In genomic region chr2:5287558-5288334, GRCh38 we compare ENCODE assay signal across 28 cellular contexts.
"Had no signal": no experiment of that assay in that cellular context is flagged by ENCODE, and none has a peak within 500 bp of the region (broad histone marks: within the 10 kb centered on the region; RNA-seq: fewer than 3 reads in every experiment).

No MANE protein-coding gene starts in this region.

- FAIRE-seq: endothelial cell of umbilical vein had no signal

- H3K9ac ChIP-seq: parathyroid adenoma had no signal

- H3K4me1 ChIP-seq: colonic mucosa, parathyroid adenoma, prostate gland, right lobe of liver, spleen, testis, transverse colon had no signal

- H3K27me3 Mint-ChIP-seq: stimulated activated memory B cell treated with anti-CD40 and anti-IgM and Interleukin-4, amounts not matched to agents 10 μg/mL and 1 μg/mL and 100 μg/mL, for 72 hours; stimulated activated naive CD8-positive, alpha-beta T cell treated with anti-CD3 and anti-CD28 coated beads, Interleukin-15, Interleukin-2, amounts not matched to agents 100 ng/mL and 50 ng/mL, for 24 hours had no signal

- H3K36me3 Mint-ChIP-seq: natural killer cell; stimulated activated memory B cell treated with anti-CD40 and anti-IgM and Interleukin-4, amounts not matched to agents 10 μg/mL and 1 μg/mL and 100 μg/mL, for 72 hours had no signal

- DNase-seq: colonic mucosa; dermis blood vessel endothelial cell; effector CD4-positive, alpha-beta T cell; endodermal cell; erythroblast; foreskin melanocyte; head of caudate nucleus; hippocampal formation; left ventricle myocardium superior; mesendoderm; natural killer cell; occipital lobe; retina; right lobe of liver; spleen; stimulated activated CD4-positive, alpha-beta T cell treated with anti-CD3 and anti-CD28 coated beads, Interleukin-15, amount 100 ng/mL, for 24 hours; stimulated activated CD4-positive, alpha-beta T cell treated with anti-CD3 and anti-CD28 coated beads, Interleukin-1b, Interleukin-23, amount 100 ng/mL, for 48 hours; stimulated activated CD4-positive, alpha-beta T cell treated with anti-CD3 and anti-CD28 coated beads, Interleukin-4, amount 100 ng/mL, for 24 hours; testis; transverse colon had no signal

- H3K4me1 Mint-ChIP-seq: natural killer cell; stimulated activated memory B cell treated with anti-CD40 and anti-IgM and Interleukin-4, amounts not matched to agents 10 μg/mL and 1 μg/mL and 100 μg/mL, for 72 hours had no signal

- H3K27ac Mint-ChIP-seq: endodermal cell; natural killer cell; stimulated activated memory B cell treated with anti-CD40 and anti-IgM and Interleukin-4, amounts not matched to agents 10 μg/mL and 1 μg/mL and 100 μg/mL, for 72 hours; stimulated activated naive CD8-positive, alpha-beta T cell treated with anti-CD3 and anti-CD28 coated beads, Interleukin-15, Interleukin-2, amounts not matched to agents 100 ng/mL and 50 ng/mL, for 24 hours had no signal

- H3K9me3 Mint-ChIP-seq: endodermal cell; neural crest cell; stimulated activated memory B cell treated with anti-CD40 and anti-IgM and Interleukin-4, amounts not matched to agents 10 μg/mL and 1 μg/mL and 100 μg/mL, for 72 hours; stimulated activated naive CD8-positive, alpha-beta T cell treated with anti-CD3 and anti-CD28 coated beads, Interleukin-15, Interleukin-2, amounts not matched to agents 100 ng/mL and 50 ng/mL, for 24 hours had no signal

- H3K4me3 Mint-ChIP-seq: endodermal cell; natural killer cell; neural crest cell; stimulated activated memory B cell treated with anti-CD40 and anti-IgM and Interleukin-4, amounts not matched to agents 10 μg/mL and 1 μg/mL and 100 μg/mL, for 72 hours; stimulated activated naive CD8-positive, alpha-beta T cell treated with anti-CD3 and anti-CD28 coated beads, Interleukin-15, Interleukin-2, amounts not matched to agents 100 ng/mL and 50 ng/mL, for 24 hours had no signal

- H3K9me3 ChIP-seq: colonic mucosa, prostate gland, right lobe of liver, spleen, testis, transverse colon had no signal

- ATAC-seq: left colon; left ventricle myocardium superior; natural killer cell; right lobe of liver; stimulated activated memory B cell treated with anti-CD40 and anti-IgM and Interleukin-4, amounts not matched to agents 10 μg/mL and 1 μg/mL and 100 μg/mL, for 72 hours had no signal

- H3K4me3 ChIP-seq: colonic mucosa, lung, prostate gland, right lobe of liver, spleen, testis, transverse colon had no signal

- H2AFZ ChIP-seq: parathyroid adenoma had no signal

- H3K27ac ChIP-seq: colonic mucosa, parathyroid adenoma, prostate gland, right lobe of liver, spleen, testis had no signal

- H3K36me3 ChIP-seq: colonic mucosa, prostate gland, right lobe of liver, spleen, transverse colon had no signal

- H3K79me2 ChIP-seq: parathyroid adenoma had no signal

- H3K27me3 ChIP-seq: colonic mucosa, right lobe of liver, spleen, testis, transverse colon had no signal
